ENCODE assay signal across 8 cellular contexts in the genomic region with DNA sequence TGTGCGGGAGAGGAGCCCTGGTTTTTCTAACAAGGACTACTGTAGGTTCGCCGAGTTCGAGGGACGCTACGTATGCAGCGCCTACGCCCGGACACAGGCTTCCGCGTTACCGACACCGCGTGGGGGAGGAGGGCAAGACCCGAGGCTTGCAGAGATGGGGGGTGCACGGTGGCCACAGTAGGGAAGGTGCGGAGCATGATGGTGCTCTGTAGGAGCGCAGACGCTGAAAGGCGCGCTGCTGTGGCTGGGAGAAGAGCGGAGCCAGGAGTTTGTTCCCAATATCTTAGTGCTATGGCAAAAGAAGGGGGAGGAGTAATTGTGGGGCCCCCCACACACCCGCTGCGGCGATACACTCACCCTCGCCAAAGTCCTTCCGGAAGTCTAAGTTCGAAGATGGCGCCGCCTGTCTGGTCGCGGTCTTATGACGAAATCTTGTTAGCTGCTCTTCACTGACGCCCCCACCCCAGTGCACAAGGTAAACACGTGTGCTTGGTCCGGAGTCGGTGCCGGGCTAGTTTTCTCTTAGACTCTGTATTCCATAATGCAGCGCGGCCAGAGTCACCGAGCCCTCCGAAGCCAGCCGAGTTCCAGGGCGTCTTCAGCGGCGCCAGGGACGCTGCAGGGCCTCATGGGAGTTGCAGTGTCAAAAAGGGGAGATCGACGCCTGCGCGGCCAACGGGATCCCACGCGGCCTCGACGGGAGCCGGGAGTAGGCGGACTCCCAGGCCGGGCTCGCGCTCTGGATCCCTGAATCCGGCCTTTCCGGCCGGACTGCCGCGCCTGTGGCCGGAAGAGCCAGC. TPM values are rescaled to one million over a fixed set of nuclear protein-coding genes. Genes with fewer than 3 reads are reported as not detected.
DNase-seq lines count a peak whose midpoint lies in the region; ATAC-seq, FAIRE-seq and TF ChIP-seq lines count a peak whose summit lies in the region.

A gene with protein sequence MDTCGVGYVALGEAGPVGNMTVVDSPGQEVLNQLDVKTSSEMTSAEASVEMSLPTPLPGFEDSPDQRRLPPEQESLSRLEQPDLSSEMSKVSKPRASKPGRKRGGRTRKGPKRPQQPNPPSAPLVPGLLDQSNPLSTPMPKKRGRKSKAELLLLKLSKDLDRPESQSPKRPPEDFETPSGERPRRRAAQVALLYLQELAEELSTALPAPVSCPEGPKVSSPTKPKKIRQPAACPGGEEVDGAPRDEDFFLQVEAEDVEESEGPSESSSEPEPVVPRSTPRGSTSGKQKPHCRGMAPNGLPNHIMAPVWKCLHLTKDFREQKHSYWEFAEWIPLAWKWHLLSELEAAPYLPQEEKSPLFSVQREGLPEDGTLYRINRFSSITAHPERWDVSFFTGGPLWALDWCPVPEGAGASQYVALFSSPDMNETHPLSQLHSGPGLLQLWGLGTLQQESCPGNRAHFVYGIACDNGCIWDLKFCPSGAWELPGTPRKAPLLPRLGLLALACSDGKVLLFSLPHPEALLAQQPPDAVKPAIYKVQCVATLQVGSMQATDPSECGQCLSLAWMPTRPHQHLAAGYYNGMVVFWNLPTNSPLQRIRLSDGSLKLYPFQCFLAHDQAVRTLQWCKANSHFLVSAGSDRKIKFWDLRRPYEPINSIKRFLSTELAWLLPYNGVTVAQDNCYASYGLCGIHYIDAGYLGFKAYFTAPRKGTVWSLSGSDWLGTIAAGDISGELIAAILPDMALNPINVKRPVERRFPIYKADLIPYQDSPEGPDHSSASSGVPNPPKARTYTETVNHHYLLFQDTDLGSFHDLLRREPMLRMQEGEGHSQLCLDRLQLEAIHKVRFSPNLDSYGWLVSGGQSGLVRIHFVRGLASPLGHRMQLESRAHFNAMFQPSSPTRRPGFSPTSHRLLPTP (minus strand): TSS at position 383 of the 800 bp plus-strand sequence. CDS start 13,210 bp downstream, outside the sequence.

- H3K4me1 ChIP-seq in esophagus muscularis mucosa: peaks cover 27 to 47% (median 40%) of the 10 kb centered on the region in 4 donors

- peaks cover 65% of the 10 kb centered on the region for H3K4me1 Mint-ChIP-seq in activated T-cell treated with anti-CD3 and anti-CD28 coated beads, Interleukin-2, amount 50 U/mL, for 72 hours (ENCODE audit: low read depth)

- H3K27me3 Mint-ChIP-seq in activated T-cell treated with anti-CD3 and anti-CD28 coated beads, Interleukin-2, amount 50 U/mL, for 72 hours (ENCODE audit: low read depth): no peaks in the 10 kb centered on the region

- peak within 1 kb of the TSS; percentile 97 for H3K27ac Mint-ChIP-seq in activated T-cell treated with anti-CD3 and anti-CD28 coated beads, Interleukin-2, amount 50 U/mL, for 72 hours

- peak; percentile 96 for DNase-seq in DMS79 (lab: John Stamatoyannopoulos, UW)
- peak; percentile 91 for DNase-seq in RCC 7860 (ENCODE audit: low spot score)
- peak; percentile 89 to 93 for DNase-seq in activated T-cell treated with anti-CD3 and anti-CD28 coated beads, Interleukin-2, amount 50 U/mL, for 72 hours
- DNase-seq in esophagus muscularis mucosa (ENCODE audit: extremely low spot score): peak; percentile 99
- DNase-seq in myocyte (ENCODE audit: low read depth): peak; percentile 97
- peak; percentile 78 to 90 for DNase-seq in stimulated activated CD8-positive, alpha-beta memory T cell treated with anti-CD3 and anti-CD28 coated beads, Interleukin-7, amount 100 ng/mL, for 48 hours (ENCODE audit: extremely low read depth in 1 of 2, low read depth in 1 of 2)

- FAIRE-seq in RCC 7860 (lab: Jason Lieb, UNC): peak; percentile 47

- no peaks in the 10 kb centered on the region for H3K9me3 ChIP-seq in KOPT-K1 (ENCODE audit: insufficient read depth, low read length, poor library complexity, severe bottlenecking)
- no peaks in the 10 kb centered on the region for H3K9me3 ChIP-seq in esophagus muscularis mucosa

- peak within 1 kb of the TSS; percentile 95 to 97 for H3K4me3 Mint-ChIP-seq in activated T-cell treated with anti-CD3 and anti-CD28 coated beads, Interleukin-2, amount 50 U/mL, for 72 hours

- peak in 2 of 3 experiments; percentile 9 to 17 for TF ChIP-seq CTCF in esophagus muscularis mucosa (IDR thresholded peaks at IDR 0.05)

- H3K36me3 ChIP-seq in KOPT-K1 (ENCODE audit: insufficient read depth, low read length) (peaks cover 10% of the 10 kb centered on the region; the same call in 1 of the 2 replicates), esophagus muscularis mucosa (no peaks in the 10 kb centered on the region)

- ATAC-seq in GM21786 (IDR thresholded peaks at IDR 0.05; ENCODE audit: unreplicated experiment): peak; percentile 89
- peak; percentile 82 for ATAC-seq in activated T-cell treated with anti-CD3 and anti-CD28 coated beads, Interleukin-2, amount 50 U/mL, for 72 hours (replicated peaks in 1 of 2)

- no peak for TF ChIP-seq EP300 in esophagus muscularis mucosa (IDR thresholded peaks at IDR 0.05)

- intact Hi-C loops in esophagus muscularis mucosa (cut with DNase I): loop anchor here (5.0 kb wide), 1 partner anchor 34 kb away; a partner anchor contains a TSS

- no peak for TF ChIP-seq POLR2A in esophagus muscularis mucosa (IDR thresholded peaks at IDR 0.05; ENCODE audit: low read depth)

- peak within 1 kb of the TSS; percentile 83 to 94 (median 91) for H3K4me3 ChIP-seq in esophagus muscularis mucosa

- H3K36me3 Mint-ChIP-seq in activated T-cell treated with anti-CD3 and anti-CD28 coated beads, Interleukin-2, amount 50 U/mL, for 72 hours (ENCODE audit: insufficient read depth in 2 of 2): peaks cover 5 to 9% of the 10 kb centered on the region in 2 donors

- H3K9me3 Mint-ChIP-seq in activated T-cell treated with anti-CD3 and anti-CD28 coated beads, Interleukin-2, amount 50 U/mL, for 72 hours: no peaks in the 10 kb centered on the region

- WGBS in esophagus muscularis mucosa: under 1% methylated on average over 32 of the region's 67 CpGs

- H3K27me3 ChIP-seq in esophagus muscularis mucosa: no peaks in the 10 kb centered on the region

- H3K27ac ChIP-seq in KOPT-K1 (ENCODE audit: low read depth, low read length, poor library complexity, severe bottlenecking) (peak within 1 kb of the TSS; percentile 82), esophagus muscularis mucosa (replicated peaks in 1 of 4) (peak within 1 kb of the TSS; percentile 85 to 92 (median 88))

RNA-seq across cellular contexts. Expression of the gene that starts here (rescaled TPM):
- 10 to 100 TPM; 56.6 to 58.7 TPM for total RNA-seq in activated T-cell treated with anti-CD3 and anti-CD28 coated beads, Interleukin-2, amount 50 U/mL, for 72 hours
- total RNA-seq in esophagus muscularis mucosa: 10 to 100 TPM; 27.5 to 44.3 (median 31.6) TPM
- 45.8 and 46.9 TPM in 2 replicates for total RNA-seq in myocyte
- polyA plus RNA-seq in myocyte (2012): 33.9 TPM

Comparison
In these comparisons a context has a peak if more than half of its experiments do, and no peak if none do; other contexts are left out.
1. Peak in every context shown above with its lines: DNase-seq, ATAC-seq, H3K4me3 ChIP-seq and H3K27ac ChIP-seq.